ENCODE assay signal across 8 cellular contexts in genomic region chr19:45467115-45467455, GRCh38. TPM values are rescaled to one million over a fixed set of nuclear protein-coding genes. Genes with fewer than 3 reads are reported as not detected.
DNase-seq lines count a peak whose midpoint lies in the region; ATAC-seq lines count a peak whose summit lies in the region.

No MANE protein-coding gene starts in this region.

- H4K91ac ChIP-seq in neuronal stem cell (ENCODE audit: low read depth, low read length, poor library complexity) = no peak overlapping the region

- H2AK5ac ChIP-seq in neuronal stem cell (ENCODE audit: low read depth, low read length) = no peak overlapping the region

- H3K27ac ChIP-seq in CD8-positive, alpha-beta memory T cell (ENCODE audit: low read depth, low read length) = peak overlapping the region; percentile 100
- peak overlapping the region; percentile 99 for H3K27ac ChIP-seq in effector memory CD4-positive, alpha-beta T cell (ENCODE audit: insufficient read depth, low read length, poor library complexity, severe bottlenecking)
- H3K27ac ChIP-seq in neuronal stem cell (replicated peaks; ENCODE audit: low read length) = no peak overlapping the region

- H2BK5ac ChIP-seq in neuronal stem cell (ENCODE audit: low read length) = no peak overlapping the region

- peak overlapping the region; percentile 95 for H3K18ac ChIP-seq in neuronal stem cell (ENCODE audit: low read length)

- H3K36me3 ChIP-seq in CD8-positive, alpha-beta memory T cell (ENCODE audit: insufficient read depth, low read length) = no peaks in the 10 kb centered on the region
- peaks cover 8% of the 10 kb centered on the region for H3K36me3 ChIP-seq in effector memory CD4-positive, alpha-beta T cell (ENCODE audit: control insufficient read depth, insufficient read depth, low read length)
- no peaks in the 10 kb centered on the region for H3K36me3 ChIP-seq in neuronal stem cell (replicated peaks in 1 of 2; ENCODE audit: control insufficient read depth in 2 of 2, insufficient read depth in 2 of 2, low read length in 2 of 2)

- peaks cover 0 to 6% (median 0%) of the 10 kb centered on the region in 5 donors for H3K9me3 Mint-ChIP-seq in CD8-positive, alpha-beta memory T cell

- peak overlapping the region; percentile 96 for H3K4me3 ChIP-seq in CD8-positive, alpha-beta memory T cell (ENCODE audit: low read length)
- H3K4me3 ChIP-seq in effector memory CD4-positive, alpha-beta T cell (ENCODE audit: insufficient read depth, low read depth, low read length, poor library complexity, severe bottlenecking) = peak overlapping the region; percentile 91
- peak overlapping the region; percentile 58 to 81 for H3K4me3 ChIP-seq in neuronal stem cell (ENCODE audit: low read length in 2 of 2)

- H3K36me3 Mint-ChIP-seq in CD8-positive, alpha-beta memory T cell = peaks cover 0 to 33% (median 5%) of the 10 kb centered on the region in 3 donors

- H3K9me3 ChIP-seq in CD8-positive, alpha-beta memory T cell (ENCODE audit: low read length) = no peaks in the 10 kb centered on the region
- no peaks in the 10 kb centered on the region for H3K9me3 ChIP-seq in effector memory CD4-positive, alpha-beta T cell (ENCODE audit: control insufficient read depth, low read length)
- H3K9me3 ChIP-seq in neuronal stem cell (replicated peaks in 1 of 2; ENCODE audit: control insufficient read depth in 2 of 2, insufficient read depth in 1 of 2, low read depth in 1 of 2, low read length in 2 of 2) = no peaks in the 10 kb centered on the region

- H2BK15ac ChIP-seq in neuronal stem cell (ENCODE audit: low read length) = peak overlapping the region; percentile 86

- H3K27ac Mint-ChIP-seq in CD8-positive, alpha-beta memory T cell = peak overlapping the region; percentile 93 to 99 (median 99)

- no peak overlapping the region for H3K4ac ChIP-seq in neuronal stem cell (ENCODE audit: low read length)

- peak overlapping the region; percentile 58 for H3K23ac ChIP-seq in neuronal stem cell (ENCODE audit: low read depth, low read length, poor library complexity)

- POLR2A ChIA-PET in CD8-positive, alpha-beta memory T cell (lab: Charles Lee) = interaction anchor here (0.6 to 3.6 kb wide), 7 partner anchors 10 to 1773 kb away, joined by 3 to 45 read pairs (median 14); no protein-coding TSS in a partner anchor

- ATAC-seq in GM18520 (IDR thresholded peaks at IDR 0.05; ENCODE audit: unreplicated experiment) = no peak
- no peak for ATAC-seq in HG02884 (IDR thresholded peaks at IDR 0.05; ENCODE audit: unreplicated experiment)
- ATAC-seq in HG03378 (IDR thresholded peaks at IDR 0.05; ENCODE audit: unreplicated experiment) = no peak
- no peak for ATAC-seq in GM21367 (IDR thresholded peaks at IDR 0.05; ENCODE audit: unreplicated experiment)

- H3K27me3 Mint-ChIP-seq in CD8-positive, alpha-beta memory T cell = peaks cover 6 to 44% of the 10 kb centered on the region in 2 donors

- peaks cover 20 to 47% (median 24%) of the 10 kb centered on the region in 3 donors for H3K4me1 Mint-ChIP-seq in CD8-positive, alpha-beta memory T cell

- H3K79me1 ChIP-seq in neuronal stem cell (ENCODE audit: low read depth, low read length) = no peaks in the 10 kb centered on the region

- DNase-seq in CD8-positive, alpha-beta memory T cell = no peak
- DNase-seq in NCI-H69 (lab: John Stamatoyannopoulos, UW) (peak; percentile 55), neuronal stem cell (ENCODE audit: low spot score) (no peak)
- DNase-seq in effector memory CD4-positive, alpha-beta T cell = no peak

- H4K8ac ChIP-seq in neuronal stem cell (ENCODE audit: low read depth, low read length) = no peak overlapping the region

- peaks cover 18% of the 10 kb centered on the region for H3K4me1 ChIP-seq in CD8-positive, alpha-beta memory T cell (ENCODE audit: insufficient read depth, low read length)
- peaks cover 14% of the 10 kb centered on the region for H3K4me1 ChIP-seq in effector memory CD4-positive, alpha-beta T cell (ENCODE audit: control insufficient read depth, insufficient read depth, low read length, poor library complexity, severe bottlenecking)
- H3K4me1 ChIP-seq in neuronal stem cell (ENCODE audit: control insufficient read depth in 2 of 2, insufficient read depth in 1 of 2, low read depth in 1 of 2, low read length in 2 of 2) = peaks cover 11 to 18% of the 10 kb centered on the region in 2 donors

- H3K4me2 ChIP-seq in neuronal stem cell (ENCODE audit: insufficient read depth, low read length, poor library complexity, severe bottlenecking) = peak overlapping the region; percentile 99

- no peak overlapping the region for H3K14ac ChIP-seq in neuronal stem cell (ENCODE audit: low read length)

- no peak overlapping the region for H3K9ac ChIP-seq in neuronal stem cell (ENCODE audit: low read depth, low read length, poor library complexity)

- no peaks in the 10 kb centered on the region for H3K27me3 ChIP-seq in CD8-positive, alpha-beta memory T cell (ENCODE audit: insufficient read depth, low read length, poor library complexity, severe bottlenecking)
- no peaks in the 10 kb centered on the region for H3K27me3 ChIP-seq in effector memory CD4-positive, alpha-beta T cell (replicated peaks; ENCODE audit: control insufficient read depth, insufficient read depth, low read length, poor library complexity, severe bottlenecking)
- H3K27me3 ChIP-seq in neuronal stem cell (ENCODE audit: control insufficient read depth in 3 of 3, insufficient read depth in 3 of 3, low read depth in 1 of 3, low read length in 3 of 3) = peaks cover 0 to 18% (median 4%) of the 10 kb centered on the region in 3 experiments

- no peak overlapping the region for H2BK120ac ChIP-seq in neuronal stem cell (ENCODE audit: low read depth, low read length)

- peak overlapping the region; percentile 82 for H2BK12ac ChIP-seq in neuronal stem cell (ENCODE audit: low read length)

- CTCF ChIA-PET in CD8-positive, alpha-beta memory T cell (lab: Charles Lee) = interaction anchor here (1.2 to 16.7 kb wide), 9 partner anchors 8 to 174 kb away, joined by 3 to 455 read pairs (median 9); no protein-coding TSS in a partner anchor

- H3K4me3 Mint-ChIP-seq in CD8-positive, alpha-beta memory T cell = peak overlapping the region; percentile 93 to 99 (median 95)

- WGBS in neuronal stem cell (ENCODE audit: extremely low coverage in 2 of 2, insufficient read length in 2 of 2, insufficient replicate concordance in 1 of 2), 2 donors = no CpG with 5 or more reads among the region's 11 CpGs

- H2AFZ ChIP-seq in neuronal stem cell (ENCODE audit: low read length) = peak overlapping the region; percentile 97

RNA-seq across cellular contexts. Expression of gene FOSB, which starts 0.7 kb away (rescaled TPM):
- total RNA-seq in CD8-positive, alpha-beta memory T cell = 10 to 100 TPM; 21.6 to 22.1 TPM
- 48.2 TPM for polyA plus RNA-seq in CD8-positive, alpha-beta memory T cell
- polyA plus RNA-seq in neuronal stem cell (2013, experiment 1 of 2) = 8.5 TPM
- polyA plus RNA-seq in neuronal stem cell (2013, experiment 2 of 2) = 8.7 TPM

RNA-seq across cellular contexts. Expression of gene RTN2, which starts 29.8 kb away (rescaled TPM):
- total RNA-seq in CD8-positive, alpha-beta memory T cell = 1 to 10 TPM; 2.7 to 3.7 TPM
- 0.71 TPM for polyA plus RNA-seq in CD8-positive, alpha-beta memory T cell
- polyA plus RNA-seq in neuronal stem cell (2013, experiment 1 of 2) = 9.5 TPM
- 10.0 TPM for polyA plus RNA-seq in neuronal stem cell (2013, experiment 2 of 2)

RNA-seq across cellular contexts. Expression of gene PPM1N, which starts 31.2 kb away (rescaled TPM):
- 1 to 10 TPM; 2.5 to 3.3 TPM for total RNA-seq in CD8-positive, alpha-beta memory T cell
- 4.6 TPM for polyA plus RNA-seq in CD8-positive, alpha-beta memory T cell
- 1.3 TPM for polyA plus RNA-seq in neuronal stem cell (2013, experiment 1 of 2)
- polyA plus RNA-seq in neuronal stem cell (2013, experiment 2 of 2) = 1.2 TPM

RNA-seq across cellular contexts. Expression of gene VASP, which starts 40.2 kb away (rescaled TPM):
- total RNA-seq in CD8-positive, alpha-beta memory T cell = 100 to 1,000 TPM; 154 to 170 TPM
- 61.8 TPM for polyA plus RNA-seq in CD8-positive, alpha-beta memory T cell
- polyA plus RNA-seq in neuronal stem cell (2013, experiment 1 of 2) = 61.7 TPM
- 63.2 TPM for polyA plus RNA-seq in neuronal stem cell (2013, experiment 2 of 2)

RNA-seq across cellular contexts. Expression of gene ERCC1, which starts 43.4 kb away (rescaled TPM):
- 10 to 100 TPM; 75.7 to 82.6 TPM for total RNA-seq in CD8-positive, alpha-beta memory T cell
- polyA plus RNA-seq in CD8-positive, alpha-beta memory T cell = 47.5 TPM
- polyA plus RNA-seq in neuronal stem cell (2013, experiment 1 of 2) = 90.0 TPM
- polyA plus RNA-seq in neuronal stem cell (2013, experiment 2 of 2) = 87.6 TPM
